In the genomic region with DNA sequence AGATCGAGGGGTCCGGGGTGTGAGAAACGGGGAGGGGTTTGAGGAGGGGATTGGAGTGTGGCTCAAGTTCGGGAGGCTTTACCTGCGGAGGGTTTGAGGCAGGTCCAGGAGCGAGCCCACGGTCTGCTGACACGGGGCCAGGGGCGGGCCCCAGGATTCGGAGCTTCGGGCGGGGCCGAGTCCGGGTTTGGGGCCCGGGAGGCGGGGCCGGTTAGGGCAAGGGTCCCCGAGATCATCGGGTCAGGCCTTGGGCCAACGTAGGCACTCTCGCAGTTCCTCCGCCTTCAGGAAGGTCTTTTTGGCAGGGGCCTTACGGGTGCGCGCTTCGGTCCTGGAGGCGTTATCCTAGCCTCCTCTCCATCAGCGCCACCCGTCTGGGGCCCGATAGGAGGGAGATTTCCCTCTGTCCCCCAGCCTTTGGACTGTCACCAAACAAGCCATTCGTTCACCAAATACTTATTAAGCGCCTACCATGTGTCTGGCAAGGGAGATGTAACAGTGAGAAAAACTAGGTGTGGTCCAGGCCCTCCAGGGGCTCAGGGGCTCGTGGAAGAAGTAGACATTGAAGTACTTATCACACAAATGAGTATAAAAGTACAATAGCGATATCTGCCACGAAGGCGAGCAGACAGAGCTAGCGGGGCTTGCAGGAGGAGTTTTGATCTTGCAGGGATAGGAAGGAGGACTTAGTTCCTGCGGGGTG, we compare ENCODE assay signal across 8 cellular contexts.
DNase-seq lines count a peak whose midpoint lies in the region; ATAC-seq and TF ChIP-seq lines count a peak whose summit lies in the region.
"Not testable (repeated sequence)": the region's sequence is repeated elsewhere in the genome, so short reads cannot be mapped to it uniquely, and the experiment has no call there.

No MANE protein-coding gene starts in this region.

- POLR2A ChIA-PET in activated CD8-positive, alpha-beta T cell treated with anti-CD3 and anti-CD28 coated beads for 36 hours (lab: Charles Lee), result not testable (repeated sequence)

- ATAC-seq in DND-41 (ENCODE audit: insufficient read depth, low read depth); activated CD8-positive, alpha-beta T cell treated with anti-CD3 and anti-CD28 coated beads for 36 hours; gastroesophageal sphincter; gastrocnemius medialis: not testable (repeated sequence)

- not testable (repeated sequence) for TF ChIP-seq CTCF in DND-41 (IDR thresholded peaks at IDR 0.05; ENCODE audit: borderline replicate concordance, extremely low read depth, low read length, poor library complexity, severe bottlenecking); activated CD8-positive, alpha-beta T cell treated with anti-CD3 and anti-CD28 coated beads for 36 hours (IDR thresholded peaks at IDR 0.05); mammary epithelial cell (conservative IDR thresholded peaks at IDR 0.05 in 1 of 2, IDR thresholded peaks at IDR 0.05 in 1 of 2; ENCODE audit: extremely low read depth in 1 of 2, insufficient read depth in 1 of 2, low read depth in 1 of 2, low read length in 2 of 2); gastroesophageal sphincter (IDR thresholded peaks at IDR 0.05); gastrocnemius medialis (IDR thresholded peaks at IDR 0.05 in 4 of 5, conservative IDR thresholded peaks at IDR 0.05 in 1 of 5); vagina (IDR thresholded peaks at IDR 0.05)

- not testable (repeated sequence) for H4K20me1 ChIP-seq in DND-41 (ENCODE audit: insufficient read depth, low read length); mammary epithelial cell (ENCODE audit: insufficient read depth, low read length)

- H2AFZ ChIP-seq in DND-41 (ENCODE audit: low read depth, low read length) (peak overlapping the region; percentile 47), mammary epithelial cell (ENCODE audit: low read depth, low read length) (peak overlapping the region; percentile 88)

- peak overlapping the region; percentile 96 for H3K4me3 Mint-ChIP-seq in activated CD8-positive, alpha-beta T cell treated with anti-CD3 and anti-CD28 coated beads for 36 hours

- CTCF ChIA-PET in activated CD8-positive, alpha-beta T cell treated with anti-CD3 and anti-CD28 coated beads for 36 hours (lab: Charles Lee), result not testable (repeated sequence)
- CTCF ChIA-PET in mammary epithelial cell (lab: Charles Lee; ENCODE audit: low non-redundant PET), result interaction anchor here (0.6 kb wide), 2 partner anchors 76 to 464 kb away, joined by 3 to 4 read pairs; no protein-coding TSS in a partner anchor

- H3K79me2 ChIP-seq in DND-41 (ENCODE audit: insufficient read depth, low read length); mammary epithelial cell (ENCODE audit: insufficient read depth, low read length): not testable (repeated sequence)

- not testable (repeated sequence) for H3K36me3 ChIP-seq in DND-41 (ENCODE audit: insufficient read depth, low read length); mammary epithelial cell (ENCODE audit: insufficient read depth, low read length); gastroesophageal sphincter; gastrocnemius medialis; vagina

- not testable (repeated sequence) for H3K9me3 ChIP-seq in DND-41 (ENCODE audit: insufficient read depth, low read length, severe bottlenecking); mammary epithelial cell (replicated peaks; ENCODE audit: insufficient read depth, low read length); gastroesophageal sphincter; mononuclear cell (ENCODE audit: low read depth, low read length); gastrocnemius medialis; vagina

- peak overlapping the region; percentile 90 for H3K27ac Mint-ChIP-seq in activated CD8-positive, alpha-beta T cell treated with anti-CD3 and anti-CD28 coated beads for 36 hours

- dilution Hi-C loops in mammary epithelial cell (cut with HindIII; ENCODE audit: low sequenced_read_pairs), result not testable (repeated sequence)

- H3K9me3 Mint-ChIP-seq in activated CD8-positive, alpha-beta T cell treated with anti-CD3 and anti-CD28 coated beads for 36 hours, result not testable (repeated sequence)

- H3K4me2 ChIP-seq in DND-41 (ENCODE audit: insufficient read depth, low read length), result peak overlapping the region; percentile 62
- H3K4me2 ChIP-seq in mammary epithelial cell (ENCODE audit: insufficient read depth, low read depth, low read length), result peak overlapping the region; percentile 54

- in situ Hi-C loops in mammary epithelial cell (cut with MboI; ENCODE audit: low sequenced_read_pairs in 2 of 2); gastrocnemius medialis (cut with MboI; ENCODE audit: low sequenced_read_pairs in 4 of 4): not testable (repeated sequence)

- 33% methylated on average over 8 of the region's 38 CpGs for WGBS in mammary epithelial cell (ENCODE audit: low coverage, missing lambda C conversion rate)
- WGBS in gastroesophageal sphincter (ENCODE audit: low coverage in 1 of 2), 2 donors, result 22% methylated on average over 5 of the region's 38 CpGs

- H3K4me1 Mint-ChIP-seq in activated CD8-positive, alpha-beta T cell treated with anti-CD3 and anti-CD28 coated beads for 36 hours (ENCODE audit: low read depth), result peaks cover 14% of the 10 kb centered on the region

- H3K4me3 ChIP-seq in DND-41 (ENCODE audit: low read depth in 1 of 2, low read length in 2 of 2), result peak overlapping the region in 1 of 2 experiments; percentile 75; a peak in 3 of 4 replicates
- peak overlapping the region in 2 of 3 experiments; percentile 43 to 61 for H3K4me3 ChIP-seq in mammary epithelial cell (replicated peaks in 1 of 3; ENCODE audit: insufficient read depth in 1 of 3, low read depth in 2 of 3, low read length in 3 of 3)
- H3K4me3 ChIP-seq in gastroesophageal sphincter, result peak overlapping the region; percentile 78 to 85
- H3K4me3 ChIP-seq in mononuclear cell (ENCODE audit: low read length), result peak overlapping the region; percentile 54
- H3K4me3 ChIP-seq in gastrocnemius medialis, result peak overlapping the region; percentile 63 to 92 (median 80)
- peak overlapping the region; percentile 62 to 91 for H3K4me3 ChIP-seq in vagina

- not testable (repeated sequence) for BruUV-seq in mammary epithelial cell (replicated peaks; lab: Mats Ljungman, UMichigan)

- TF ChIP-seq POLR2A in gastroesophageal sphincter (IDR thresholded peaks at IDR 0.05); gastrocnemius medialis (IDR thresholded peaks at IDR 0.05); vagina (IDR thresholded peaks at IDR 0.05): not testable (repeated sequence)

- not testable (repeated sequence) for H3K27ac ChIP-seq in DND-41 (ENCODE audit: low read length); mammary epithelial cell (ENCODE audit: insufficient read depth, low read depth, low read length)
- peak overlapping the region; percentile 79 to 88 (median 87) for H3K27ac ChIP-seq in gastroesophageal sphincter
- peak overlapping the region; percentile 76 to 84 (median 82) for H3K27ac ChIP-seq in gastrocnemius medialis
- H3K27ac ChIP-seq in vagina, result peak overlapping the region; percentile 96

- H3K27me3 Mint-ChIP-seq in activated CD8-positive, alpha-beta T cell treated with anti-CD3 and anti-CD28 coated beads for 36 hours, result not testable (repeated sequence)

- H3K4me1 ChIP-seq in DND-41 (ENCODE audit: insufficient read depth, low read length) (peaks cover 15% of the 10 kb centered on the region), gastroesophageal sphincter (peaks cover 0 to 15% (median 0%) of the 10 kb centered on the region in 3 donors), vagina (peaks cover 15% of the 10 kb centered on the region)
- not testable (repeated sequence) for H3K4me1 ChIP-seq in mammary epithelial cell (ENCODE audit: insufficient read depth, low read length); mononuclear cell (ENCODE audit: insufficient read depth, low read length); gastrocnemius medialis

- H3K36me3 Mint-ChIP-seq in activated CD8-positive, alpha-beta T cell treated with anti-CD3 and anti-CD28 coated beads for 36 hours (ENCODE audit: low read depth), result not testable (repeated sequence)

- TF ChIP-seq EP300 in gastroesophageal sphincter (IDR thresholded peaks at IDR 0.05), result not testable (repeated sequence)

- H3K27me3 ChIP-seq in DND-41 (ENCODE audit: insufficient read depth, low read length, poor library complexity); mammary epithelial cell (ENCODE audit: insufficient read depth, low read length); gastroesophageal sphincter; mononuclear cell (ENCODE audit: insufficient read depth, low read length); gastrocnemius medialis; vagina: not testable (repeated sequence)

- intact Hi-C loops in activated CD8-positive, alpha-beta T cell treated with anti-CD3 and anti-CD28 coated beads for 36 hours (cut with micrococcal nuclease); mammary epithelial cell (cut with micrococcal nuclease); gastrocnemius medialis (cut with DNase I; ENCODE audit: low total_unique reads); vagina (cut with DNase I): not testable (repeated sequence)

- not testable (repeated sequence) for DNase-seq in DND-41; activated CD8-positive, alpha-beta T cell treated with anti-CD3 and anti-CD28 coated beads for 36 hours; mammary epithelial cell; gastrocnemius medialis; vagina (ENCODE audit: extremely low spot score in 2 of 2)
- peak; percentile 5 for DNase-seq in MV-4-11 (lab: John Stamatoyannopoulos, UW)

- H3K9ac ChIP-seq in DND-41 (ENCODE audit: low read depth, low read length) (peak overlapping the region; percentile 37; the same call in 1 of the 2 replicates), mammary epithelial cell (ENCODE audit: insufficient read depth, low read length) (peak overlapping the region; percentile 48)
